In the genomic region with DNA sequence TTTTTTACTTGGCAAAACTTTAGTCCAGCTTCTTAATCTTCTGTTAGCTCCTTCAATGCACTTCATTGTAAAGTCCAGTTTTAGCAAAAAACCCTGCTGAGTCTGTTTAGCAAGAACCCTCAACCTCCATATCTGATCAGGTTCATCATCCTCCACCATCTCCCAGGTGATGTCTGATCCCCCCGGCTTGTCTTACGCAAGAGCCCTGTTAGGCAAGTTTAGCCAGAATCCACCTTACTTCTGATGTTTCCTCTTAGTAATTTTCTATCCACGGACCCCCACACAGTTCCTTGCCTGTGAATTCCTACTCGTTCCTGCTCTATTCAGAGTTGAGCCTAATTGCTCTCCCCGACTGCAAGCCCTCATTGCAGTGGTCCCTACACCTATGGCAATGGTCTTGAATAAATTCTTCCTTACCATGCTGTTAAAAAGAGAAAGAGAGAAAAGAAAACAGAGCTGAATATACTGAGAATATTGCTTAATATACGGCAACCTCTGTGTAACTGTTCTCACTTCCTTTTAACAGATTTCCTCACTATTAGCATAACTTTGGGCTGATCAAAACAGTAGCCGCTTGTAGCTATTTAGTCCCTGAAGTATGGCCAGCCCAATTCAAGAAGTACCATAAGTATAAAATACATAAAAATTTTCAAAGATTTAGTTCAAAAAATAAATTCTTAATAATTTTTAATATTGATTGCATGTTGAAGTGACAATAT, we compare ENCODE assay signal across 1 cellular context.
A peak's percentile ranks its signal among the peaks of the same experiment; 100 is the strongest.
TF ChIP-seq lines count a peak whose summit lies in the region.

No MANE protein-coding gene starts in this region.

TF ChIP-seq in H1, 55 proteins besides CTCF, POLR2A, EP300 and RAD21:
- TF ChIP-seq CEBPB (IDR thresholded peaks at IDR 0.05; ENCODE audit: low read depth, low read length) (peak; percentile 54; the same call in 1 of the 2 replicates), SIRT6 (IDR thresholded peaks at IDR 0.05; ENCODE audit: low read length) (no peak), EZH2 (IDR thresholded peaks at IDR 0.05; ENCODE audit: low read depth, low read length, severe bottlenecking) (no peak), GTF2F1 (IDR thresholded peaks at IDR 0.05; ENCODE audit: borderline replicate concordance, low read depth, low read length) (no peak)
